Comparison of ENCODE assay signal across 18 cellular contexts in genomic region chr16:1325261-1325660, GRCh38. TPM values are rescaled to one million over a fixed set of nuclear protein-coding genes. Genes with fewer than 3 reads are reported as not detected.
DNase-seq lines count a peak whose midpoint lies in the region; ATAC-seq, FAIRE-seq and TF ChIP-seq lines count a peak whose summit lies in the region.
"Had no signal": no experiment of that assay in that cellular context is flagged by ENCODE, and none has a peak within 500 bp of the region (broad histone marks: within the 10 kb centered on the region; RNA-seq: fewer than 3 reads in every experiment).

No MANE protein-coding gene starts in this region.

- ATAC-seq in right cardiac atrium (no peak), WTC11 (no peak)
- no peak for ATAC-seq in stimulated activated memory B cell treated with anti-CD40 and anti-IgM and Interleukin-4, amounts not matched to agents 10 μg/mL and 1 μg/mL and 100 μg/mL, for 72 hours
- ATAC-seq: CD8-positive, alpha-beta T cell had no signal

- H3K4me1 ChIP-seq in left ventricle myocardium inferior (peaks cover 25% of the 10 kb centered on the region), right cardiac atrium (ENCODE audit: control insufficient read depth, insufficient read depth, low read length) (no peaks in the 10 kb centered on the region), H1 (replicated peaks in 1 of 4; ENCODE audit: control insufficient read depth in 3 of 4, insufficient read depth in 4 of 4, low read length in 3 of 4) (no peaks in the 10 kb centered on the region; a peak in 2 of 7 replicates), tibial nerve (peaks cover 0 to 9% (median 2%) of the 10 kb centered on the region in 4 donors)
- H3K4me1 ChIP-seq: HAP-1 had no signal

- H2BK15ac ChIP-seq in H1 (ENCODE audit: low read length): no peak overlapping the region

- no peak overlapping the region for H2BK5ac ChIP-seq in H1 (ENCODE audit: low read depth, low read length)

- H3K9me3 Mint-ChIP-seq in IgD-negative memory B cell (no peaks in the 10 kb centered on the region), WTC11 (no peaks in the 10 kb centered on the region)
- no peaks in the 10 kb centered on the region for H3K9me3 Mint-ChIP-seq in stimulated activated memory B cell treated with anti-CD40 and anti-IgM and Interleukin-4, amounts not matched to agents 10 μg/mL and 1 μg/mL and 100 μg/mL, for 72 hours
- H3K9me3 Mint-ChIP-seq: CD8-positive, alpha-beta T cell had no signal

- H2BK120ac ChIP-seq in H1 (replicated peaks; ENCODE audit: low read depth, low read length): no peak overlapping the region

- no peak overlapping the region for H4K5ac ChIP-seq in H1 (ENCODE audit: insufficient read length, low read depth, low read length)

- no peak overlapping the region for H2AFZ ChIP-seq in H1 (ENCODE audit: low read length)

- H3K27me3 Mint-ChIP-seq in IgD-negative memory B cell (no peaks in the 10 kb centered on the region), WTC11 (ENCODE audit: low read depth) (no peaks in the 10 kb centered on the region)
- H3K27me3 Mint-ChIP-seq in stimulated activated memory B cell treated with anti-CD40 and anti-IgM and Interleukin-4, amounts not matched to agents 10 μg/mL and 1 μg/mL and 100 μg/mL, for 72 hours: no peaks in the 10 kb centered on the region

- no peaks in the 10 kb centered on the region; the same call in 1 of the 2 replicates for H3K79me1 ChIP-seq in H1 (ENCODE audit: low read depth, low read length)

- H2BK12ac ChIP-seq in H1 (ENCODE audit: low read depth, low read length): no peak overlapping the region

- H3K14ac ChIP-seq in H1 (ENCODE audit: insufficient read length): no peak overlapping the region

- POLR2A ChIA-PET in H1 (lab: Charles Lee; ENCODE audit: partially characterized antibody) (interaction anchor here (1.3 to 6.5 kb wide), 2 partner anchors 11 to 35 kb away, joined by 3 to 106 read pairs; partner anchors contain the start of gene UBE2I), WTC11 (lab: Charles Lee) (no interaction called here)

- DNase-seq in left ventricle myocardium inferior (no peak), right cardiac atrium (no peak), H1 (ENCODE audit: low read depth in 1 of 2, low spot score in 2 of 2) (no peak), tibial nerve (ENCODE audit: low spot score in 2 of 2) (no peak), WTC11 (ENCODE audit: low spot score) (no peak), DMS79 (lab: John Stamatoyannopoulos, UW) (no peak)
- DNase-seq: Calu3; CD8-positive, alpha-beta T cell; GDM1; KBM-7; NCI-H1105 treated with DMSO at 0.1 percent for 48 hours; NCI-H1694; NCI-H2081 treated with DMSO at 0.1 percent for 48 hours; SHP77 treated with DMSO at 0.1 percent for 48 hours; SK-N-SH had no signal

- no peak overlapping the region for H3K23ac ChIP-seq in H1 (ENCODE audit: insufficient read length)

- TF ChIP-seq EP300 in H1 (IDR thresholded peaks at IDR 0.05; ENCODE audit: borderline replicate concordance in 1 of 2, low read depth in 2 of 2, low read length in 2 of 2) (no peak), tibial nerve (IDR thresholded peaks at IDR 0.05) (no peak)

- H3K79me2 ChIP-seq in H1 (ENCODE audit: control insufficient read depth in 1 of 2, insufficient read depth in 2 of 2, low read length in 2 of 2): no peaks in the 10 kb centered on the region; a peak in 1 of 4 replicates

- H3K27me3 ChIP-seq in left ventricle myocardium inferior (ENCODE audit: low read depth) (no peaks in the 10 kb centered on the region), right cardiac atrium (ENCODE audit: control insufficient read depth, insufficient read depth) (no peaks in the 10 kb centered on the region), H1 (replicated peaks in 1 of 4; ENCODE audit: control insufficient read depth in 3 of 4, extremely low read depth in 1 of 4, insufficient read depth in 3 of 4, low read length in 3 of 4) (no peaks in the 10 kb centered on the region), tibial nerve (peaks cover 0 to 4% of the 10 kb centered on the region in 2 donors)

- H3K27ac ChIP-seq in left ventricle myocardium inferior (replicated peaks) (peak overlapping the region; percentile 56), right cardiac atrium (ENCODE audit: low read length) (no peak overlapping the region), H1 (ENCODE audit: low read depth, low read length) (0 out of 2 replicates have a peak overlapping the region, but pooled peaks have one; percentile 5), tibial nerve (no peak overlapping the region)

- H4K8ac ChIP-seq in H1 (ENCODE audit: extremely low read depth, insufficient read depth, low read length): no peak overlapping the region; the same call in 1 of the 2 replicates

- no peak overlapping the region for H3K56ac ChIP-seq in H1 (replicated peaks; ENCODE audit: insufficient read length, low read depth, low read length)

- H3K18ac ChIP-seq in H1 (ENCODE audit: extremely low read depth, low read length): no peak overlapping the region

- H3K4me2 ChIP-seq in H1 (ENCODE audit: insufficient read depth in 1 of 2, low read depth in 2 of 2, low read length in 2 of 2): no peak overlapping the region
- H3K4me2 ChIP-seq: SK-N-SH had no signal

- H3K4me3 Mint-ChIP-seq in IgD-negative memory B cell (peak overlapping the region in 2 of 4 donors; percentile 41 to 55), WTC11 (no peak overlapping the region)
- no peak overlapping the region for H3K4me3 Mint-ChIP-seq in stimulated activated memory B cell treated with anti-CD40 and anti-IgM and Interleukin-4, amounts not matched to agents 10 μg/mL and 1 μg/mL and 100 μg/mL, for 72 hours
- H3K4me3 Mint-ChIP-seq: CD8-positive, alpha-beta T cell had no signal

- intact Hi-C loops in left ventricle myocardium inferior (cut with micrococcal nuclease) (no loop called here), right cardiac atrium (cut with DNase I) (no loop called here)

- H3K23me2 ChIP-seq in H1 (ENCODE audit: low read depth, low read length): no peaks in the 10 kb centered on the region

- H3K36me3 Mint-ChIP-seq in IgD-negative memory B cell: peaks cover 2% of the 10 kb centered on the region
- peaks cover 20% of the 10 kb centered on the region for H3K36me3 Mint-ChIP-seq in stimulated activated memory B cell treated with anti-CD40 and anti-IgM and Interleukin-4, amounts not matched to agents 10 μg/mL and 1 μg/mL and 100 μg/mL, for 72 hours
- H3K36me3 Mint-ChIP-seq in WTC11: peaks cover 20% of the 10 kb centered on the region

- H3K4me1 Mint-ChIP-seq in IgD-negative memory B cell (peaks cover 6 to 16% (median 7%) of the 10 kb centered on the region in 3 donors), WTC11 (peaks cover 5% of the 10 kb centered on the region; the same call in 1 of the 2 replicates)
- peaks cover 10% of the 10 kb centered on the region for H3K4me1 Mint-ChIP-seq in stimulated activated memory B cell treated with anti-CD40 and anti-IgM and Interleukin-4, amounts not matched to agents 10 μg/mL and 1 μg/mL and 100 μg/mL, for 72 hours

- no peak for TF ChIP-seq RAD21 in H1 (IDR thresholded peaks at IDR 0.05 in 1 of 2, conservative IDR thresholded peaks at IDR 0.05 in 1 of 2; ENCODE audit: low read depth in 2 of 2, low read length in 2 of 2)

- H3K4me3 ChIP-seq in left ventricle myocardium inferior (no peak overlapping the region), right cardiac atrium (ENCODE audit: low read length) (no peak overlapping the region), H1 (ENCODE audit: extremely low read depth in 1 of 4, insufficient read depth in 2 of 4, low read depth in 3 of 4, low read length in 4 of 4) (no peak overlapping the region), tibial nerve (no peak overlapping the region)
- H3K4me3 ChIP-seq: HAP-1 had no signal

- no peak for FAIRE-seq in H1 (lab: Jason Lieb, UNC)

- H4K91ac ChIP-seq in H1 (replicated peaks; ENCODE audit: insufficient read length, low read length): no peak overlapping the region

- WGBS in right cardiac atrium: 89% methylated on average over 15 of the region's 15 CpGs
- 92% methylated on average over 15 of the region's 15 CpGs; no CpG with 5 or more reads in 1 of the 2 experiments for whole genome bisulfite sequencing in H1 (ENCODE audit: extremely low coverage in 1 of 2, insufficient coverage in 1 of 2, insufficient read length in 1 of 2, insufficient replicate concordance in 2 of 2, low coverage in 1 of 2, low lambda C conversion rate in 2 of 2, missing lambda C conversion rate in 1 of 2), 2 experiments
- WGBS in tibial nerve, 2 donors: 85 to 90% methylated on average over 14 to 15 of the region's 15 CpGs

- H3K27ac Mint-ChIP-seq in IgD-negative memory B cell (peak overlapping the region; percentile 94 to 99 (median 95)), WTC11 (no peak overlapping the region)
- peak overlapping the region; percentile 80 for H3K27ac Mint-ChIP-seq in stimulated activated memory B cell treated with anti-CD40 and anti-IgM and Interleukin-4, amounts not matched to agents 10 μg/mL and 1 μg/mL and 100 μg/mL, for 72 hours
- H3K27ac Mint-ChIP-seq: CD8-positive, alpha-beta T cell had no signal

- H2AK5ac ChIP-seq in H1 (ENCODE audit: low read depth, low read length): no peak overlapping the region

- H3K9me3 ChIP-seq in left ventricle myocardium inferior (replicated peaks) (no peaks in the 10 kb centered on the region), right cardiac atrium (ENCODE audit: control insufficient read depth, low read length) (no peaks in the 10 kb centered on the region), H1 (ENCODE audit: insufficient read depth in 2 of 2, low read depth in 1 of 2, low read length in 1 of 2) (peaks cover 2 to 5% of the 10 kb centered on the region in 2 experiments; a peak in 2 of 4 replicates), tibial nerve (peaks cover 0 to 4% (median 0%) of the 10 kb centered on the region in 4 donors)
- H3K9me3 ChIP-seq: SK-N-SH had no signal

- no peak overlapping the region for H3K4ac ChIP-seq in H1 (replicated peaks; ENCODE audit: insufficient read length, low read depth, low read length)

- H2BK20ac ChIP-seq in H1 (ENCODE audit: low read length): no peak overlapping the region

- CTCF ChIA-PET in H1 (lab: Charles Lee; ENCODE audit: partially characterized antibody) (interaction anchor here (1.5 to 2.1 kb wide), 2 partner anchors 13 to 105 kb away, joined by 4 to 5 read pairs; partner anchors contain the start of gene PERCC1), WTC11 (lab: Charles Lee) (interaction anchor here (1.3 to 3.3 kb wide), 4 partner anchors 9 to 36 kb away, joined by 3 to 15 read pairs (median 4); no protein-coding TSS in a partner anchor)

- no peak overlapping the region for H3K9ac ChIP-seq in H1 (replicated peaks in 1 of 4; ENCODE audit: extremely low read depth in 1 of 4, low read depth in 3 of 4, low read length in 3 of 4)
- H3K9ac ChIP-seq: SK-N-SH had no signal

- H4K20me1 ChIP-seq in H1 (replicated peaks in 1 of 2; ENCODE audit: control insufficient read depth in 1 of 2, insufficient read depth in 2 of 2, low read length in 2 of 2): peaks cover 8 to 12% of the 10 kb centered on the region in 2 experiments

- peaks cover 52% of the 10 kb centered on the region for H3K36me3 ChIP-seq in left ventricle myocardium inferior
- H3K36me3 ChIP-seq in H1 (ENCODE audit: control insufficient read depth in 2 of 4, insufficient read depth in 4 of 4, low read length in 3 of 4): peaks cover 15 to 34% (median 24%) of the 10 kb centered on the region in 4 experiments
- H3K36me3 ChIP-seq in tibial nerve: peaks cover 5 to 78% (median 16%) of the 10 kb centered on the region in 3 donors

- no peak for TF ChIP-seq CTCF in left ventricle myocardium inferior (IDR thresholded peaks at IDR 0.05; ENCODE audit: borderline replicate concordance)
- no peak for TF ChIP-seq CTCF in H1 (IDR thresholded peaks at IDR 0.05; ENCODE audit: control extremely low read depth in 1 of 3, insufficient read depth in 1 of 3, low read depth in 1 of 3, low read length in 3 of 3)
- TF ChIP-seq CTCF in tibial nerve (IDR thresholded peaks at IDR 0.05): no peak
- no peak for TF ChIP-seq CTCF in WTC11 (IDR thresholded peaks at IDR 0.05)

- TF ChIP-seq POLR2A in H1 (IDR thresholded peaks at IDR 0.05; ENCODE audit: control extremely low read depth in 1 of 2, low read depth in 2 of 2, low read length in 2 of 2): no peak
- TF ChIP-seq POLR2A in tibial nerve (IDR thresholded peaks at IDR 0.05): no peak

RNA-seq across cellular contexts. Expression of gene BAIAP3, which starts 8.2 kb away (rescaled TPM):
- total RNA-seq in left ventricle myocardium inferior (3.9 TPM), right cardiac atrium (1 to 10 TPM in 3 of 4 donors, under 1 TPM in 1; 0.53 to 2.7 (median 2.0) TPM), tibial nerve (1 to 10 TPM in 3 of 4 donors, under 1 TPM in 1; 0.66 to 2.7 (median 2.3) TPM), WTC11 (2021) (15.2 to 18.8 TPM (median 16.5 TPM) in 3 replicates)
- polyA plus RNA-seq in right cardiac atrium (1.6 TPM), IgD-negative memory B cell (26.0 TPM), H1 (2011; rRNA removed) (2.9 and 6.3 TPM in 2 replicates)
- 6.8 and 7.9 TPM in 2 replicates for total RNA-seq in H1 (2021; fragmentation: NEBNext Ultra II Directional; extraction: Animal tissue kit (Norgen Biotek cat#: 25700))
- polyA plus RNA-seq in H1 (2011; cell fraction: cytosol; rRNA removed): 4.8 TPM
- 33.8 TPM for polyA plus RNA-seq in H1 (2011; cell fraction: nucleus; rRNA removed)
- polyA plus RNA-seq in H1 (2012, experiment 1 of 2): 4.5 to 6.4 TPM (median 5.6 TPM) in 4 replicates
- 2.6 TPM for polyA plus RNA-seq in H1 (2012, experiment 2 of 2)
- polyA plus RNA-seq in H1 (2013, experiment 1 of 2): 5.0 TPM
- polyA plus RNA-seq in H1 (2013, experiment 2 of 2): 3.4 TPM
- 2.0 and 2.1 TPM in 2 replicates for polyA minus RNA-seq in H1 (2011; rRNA and poly(A)+ RNA removed)
- polyA minus RNA-seq in H1 (2011; cell fraction: cytosol; rRNA and poly(A)+ RNA removed): 5.7 TPM
- polyA minus RNA-seq in H1 (2011; cell fraction: nucleus; rRNA and poly(A)+ RNA removed): 11.1 TPM

RNA-seq across cellular contexts. Expression of gene UBE2I, which starts 15.8 kb away (rescaled TPM):
- total RNA-seq in left ventricle myocardium inferior: 86.2 TPM
- 10 to 100 TPM; 73.5 to 95.3 (median 87.8) TPM for total RNA-seq in right cardiac atrium
- polyA plus RNA-seq in right cardiac atrium: 76.5 TPM
- polyA plus RNA-seq in IgD-negative memory B cell: 165 TPM
- 268 and 272 TPM in 2 replicates for total RNA-seq in H1 (2021; fragmentation: NEBNext Ultra II Directional; extraction: Animal tissue kit (Norgen Biotek cat#: 25700))
- 148 and 162 TPM in 2 replicates for polyA plus RNA-seq in H1 (2011; rRNA removed)
- polyA plus RNA-seq in H1 (2011; cell fraction: cytosol; rRNA removed): 142 TPM
- polyA plus RNA-seq in H1 (2011; cell fraction: nucleus; rRNA removed): 143 TPM
- 186 to 197 TPM (median 190 TPM) in 4 replicates for polyA plus RNA-seq in H1 (2012, experiment 1 of 2)
- 278 TPM for polyA plus RNA-seq in H1 (2012, experiment 2 of 2)
- polyA plus RNA-seq in H1 (2013, experiment 1 of 2): 202 TPM
- 204 TPM for polyA plus RNA-seq in H1 (2013, experiment 2 of 2)
- polyA minus RNA-seq in H1 (2011; rRNA and poly(A)+ RNA removed): 87.2 and 89.0 TPM in 2 replicates
- polyA minus RNA-seq in H1 (2011; cell fraction: cytosol; rRNA and poly(A)+ RNA removed): 84.7 TPM
- polyA minus RNA-seq in H1 (2011; cell fraction: nucleus; rRNA and poly(A)+ RNA removed): 99.4 TPM
- 100 to 1,000 TPM in 3 of 4 donors, 10 to 100 TPM in 1; 87.3 to 161 (median 111) TPM for total RNA-seq in tibial nerve
- 211 to 229 TPM (median 222 TPM) in 3 replicates for total RNA-seq in WTC11 (2021)

RNA-seq across cellular contexts. Expression of gene TSR3, which starts 26.4 kb away (rescaled TPM):
- 54.9 TPM for total RNA-seq in left ventricle myocardium inferior
- 10 to 100 TPM; 49.6 to 54.0 (median 52.8) TPM for total RNA-seq in right cardiac atrium
- 58.5 TPM for polyA plus RNA-seq in right cardiac atrium
- polyA plus RNA-seq in IgD-negative memory B cell: 116 TPM
- 45.9 and 52.3 TPM in 2 replicates for total RNA-seq in H1 (2021; fragmentation: NEBNext Ultra II Directional; extraction: Animal tissue kit (Norgen Biotek cat#: 25700))
- 43.1 and 66.0 TPM in 2 replicates for polyA plus RNA-seq in H1 (2011; rRNA removed)
- 60.3 TPM for polyA plus RNA-seq in H1 (2011; cell fraction: cytosol; rRNA removed)
- polyA plus RNA-seq in H1 (2011; cell fraction: nucleus; rRNA removed): 46.0 TPM
- 31.8 to 57.4 TPM (median 53.2 TPM) in 4 replicates for polyA plus RNA-seq in H1 (2012, experiment 1 of 2)
- polyA plus RNA-seq in H1 (2012, experiment 2 of 2): 37.5 TPM
- polyA plus RNA-seq in H1 (2013, experiment 1 of 2): 25.0 TPM
- 26.0 TPM for polyA plus RNA-seq in H1 (2013, experiment 2 of 2)
- polyA minus RNA-seq in H1 (2011; rRNA and poly(A)+ RNA removed): 10.2 and 10.8 TPM in 2 replicates
- 31.2 TPM for polyA minus RNA-seq in H1 (2011; cell fraction: cytosol; rRNA and poly(A)+ RNA removed)
- 19.7 TPM for polyA minus RNA-seq in H1 (2011; cell fraction: nucleus; rRNA and poly(A)+ RNA removed)
- 100 to 1,000 TPM in 3 of 4 donors, 10 to 100 TPM in 1; 72.2 to 122 (median 108) TPM for total RNA-seq in tibial nerve
- 63.0 to 66.3 TPM (median 66.2 TPM) in 3 replicates for total RNA-seq in WTC11 (2021)

RNA-seq across cellular contexts. Expression of gene GNPTG, which starts 26.5 kb away (rescaled TPM):
- total RNA-seq in left ventricle myocardium inferior: 31.8 TPM
- 10 to 100 TPM; 39.7 to 45.3 (median 43.0) TPM for total RNA-seq in right cardiac atrium
- polyA plus RNA-seq in right cardiac atrium: 47.1 TPM
- polyA plus RNA-seq in IgD-negative memory B cell: 55.9 TPM
- total RNA-seq in H1 (2021; fragmentation: NEBNext Ultra II Directional; extraction: Animal tissue kit (Norgen Biotek cat#: 25700)): 25.2 and 26.2 TPM in 2 replicates
- polyA plus RNA-seq in H1 (2011; rRNA removed): 51.2 and 73.3 TPM in 2 replicates
- 45.7 TPM for polyA plus RNA-seq in H1 (2011; cell fraction: cytosol; rRNA removed)
- polyA plus RNA-seq in H1 (2011; cell fraction: nucleus; rRNA removed): 73.3 TPM
- 21.7 to 30.2 TPM (median 28.6 TPM) in 4 replicates for polyA plus RNA-seq in H1 (2012, experiment 1 of 2)
- 17.9 TPM for polyA plus RNA-seq in H1 (2012, experiment 2 of 2)
- polyA plus RNA-seq in H1 (2013, experiment 1 of 2): 22.1 TPM
- polyA plus RNA-seq in H1 (2013, experiment 2 of 2): 23.7 TPM
- polyA minus RNA-seq in H1 (2011; rRNA and poly(A)+ RNA removed): 9.9 and 10.5 TPM in 2 replicates
- polyA minus RNA-seq in H1 (2011; cell fraction: cytosol; rRNA and poly(A)+ RNA removed): 9.3 TPM
- 13.4 TPM for polyA minus RNA-seq in H1 (2011; cell fraction: nucleus; rRNA and poly(A)+ RNA removed)
- total RNA-seq in tibial nerve: 100 to 1,000 TPM in 1 of 4 donors, 10 to 100 TPM in 3; 51.1 to 117 (median 71.6) TPM
- total RNA-seq in WTC11 (2021): 31.1 to 39.1 TPM (median 35.9 TPM) in 3 replicates

Comparison
In these comparisons a context has a peak if more than half of its experiments do, and no peak if none do; other contexts are left out.
1. H3K27ac ChIP-seq: peak in left ventricle myocardium inferior (single experiment) and H1 (single experiment); none in right cardiac atrium (single experiment) and tibial nerve (0 of 4).